26 cellular contexts compared by ENCODE assay signal in the genomic region with DNA sequence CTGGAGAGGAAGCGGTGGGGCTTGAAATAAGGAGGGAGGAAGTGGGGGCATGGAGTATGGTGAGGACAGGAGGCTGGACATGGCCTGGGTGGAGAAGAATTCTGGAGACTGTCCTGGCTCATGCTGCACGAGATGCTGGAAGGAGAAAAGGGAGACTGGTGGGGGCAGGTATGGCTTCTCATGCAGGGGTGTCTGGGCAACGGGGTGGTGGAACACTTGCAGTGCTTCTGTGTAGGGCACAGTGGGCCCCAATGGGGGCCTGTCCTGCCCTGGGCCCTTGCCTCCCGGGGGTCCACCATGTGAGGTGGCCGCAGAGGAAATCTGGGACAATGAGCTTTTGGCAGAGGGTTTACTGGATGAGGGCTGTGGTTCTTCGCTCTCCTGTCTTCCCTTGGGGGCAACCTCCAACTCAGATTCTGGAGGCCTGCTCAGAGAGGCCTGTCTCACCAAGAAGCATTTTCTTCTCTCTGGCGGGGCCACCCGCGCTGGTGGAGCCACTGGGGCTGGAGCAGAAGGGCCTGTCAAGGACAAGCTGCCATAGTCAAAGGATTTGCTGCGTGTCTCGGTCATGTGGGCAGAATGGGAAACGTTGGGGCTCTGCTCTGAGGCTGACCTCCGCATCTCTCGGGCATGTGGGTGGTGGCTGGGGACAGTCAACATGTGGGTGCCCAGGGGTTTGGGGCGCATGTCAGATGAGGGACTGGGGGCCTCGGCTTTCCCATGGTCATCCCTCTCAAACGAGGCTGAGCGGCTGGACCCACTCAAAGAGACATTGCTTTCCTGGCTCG.
DNase-seq lines count a peak whose midpoint lies in the region; ATAC-seq and TF ChIP-seq lines count a peak whose summit lies in the region.
"Had no signal": no experiment of that assay in that cellular context is flagged by ENCODE, and none has a peak within 500 bp of the region (broad histone marks: within the 10 kb centered on the region; RNA-seq: fewer than 3 reads in every experiment).

No MANE protein-coding gene starts in this region.

- H3K4me3 Mint-ChIP-seq in activated naive CD4-positive, alpha-beta T cell treated with anti-CD3 and anti-CD28 coated beads, Interleukin-2, amount 50 U/mL, for 24 hours, result no peak overlapping the region
- no peak overlapping the region for H3K4me3 Mint-ChIP-seq in central memory CD8-positive, alpha-beta T cell
- H3K4me3 Mint-ChIP-seq in stimulated activated naive B cell treated with anti-CD40 and anti-IgM and Interleukin-4, amounts not matched to agents 10 μg/mL and 1 μg/mL and 100 μg/mL, for 72 hours, result no peak overlapping the region

- H4K20me1 ChIP-seq in Loucy (ENCODE audit: insufficient read depth, low read length, poor library complexity, severe bottlenecking), result no peaks in the 10 kb centered on the region

- no peaks in the 10 kb centered on the region for H3K9me2 ChIP-seq in Loucy (replicated peaks; ENCODE audit: low read depth, low read length)

- no peaks in the 10 kb centered on the region for H3K9me3 Mint-ChIP-seq in activated naive CD4-positive, alpha-beta T cell treated with anti-CD3 and anti-CD28 coated beads, Interleukin-2, amount 50 U/mL, for 24 hours
- no peaks in the 10 kb centered on the region for H3K9me3 Mint-ChIP-seq in central memory CD8-positive, alpha-beta T cell
- peaks cover 0 to 2% of the 10 kb centered on the region in 2 donors for H3K9me3 Mint-ChIP-seq in stimulated activated naive B cell treated with anti-CD40 and anti-IgM and Interleukin-4, amounts not matched to agents 10 μg/mL and 1 μg/mL and 100 μg/mL, for 72 hours

- H3K27ac Mint-ChIP-seq in activated naive CD4-positive, alpha-beta T cell treated with anti-CD3 and anti-CD28 coated beads, Interleukin-2, amount 50 U/mL, for 24 hours, result peak overlapping the region; percentile 85
- peak overlapping the region; percentile 83 for H3K27ac Mint-ChIP-seq in central memory CD8-positive, alpha-beta T cell (ENCODE audit: low read depth)
- H3K27ac Mint-ChIP-seq in stimulated activated naive B cell treated with anti-CD40 and anti-IgM and Interleukin-4, amounts not matched to agents 10 μg/mL and 1 μg/mL and 100 μg/mL, for 72 hours, result peak overlapping the region; percentile 51

- no peak for TF ChIP-seq CTCF in Loucy (conservative IDR thresholded peaks at IDR 0.05; ENCODE audit: low read length)

- no peaks in the 10 kb centered on the region for H3K9me3 ChIP-seq in Loucy (ENCODE audit: insufficient read depth, low read depth, low read length)
- H3K9me3 ChIP-seq: testis had no signal

- no peak for ATAC-seq in central memory CD8-positive, alpha-beta T cell (replicated peaks; ENCODE audit: extremely low read depth, poor library complexity, severe bottlenecking)
- ATAC-seq in stimulated activated naive B cell treated with anti-CD40 and anti-IgM and Interleukin-4, amounts not matched to agents 10 μg/mL and 1 μg/mL and 100 μg/mL, for 72 hours (replicated peaks), result no peak
- ATAC-seq in HG02588 (IDR thresholded peaks at IDR 0.05; ENCODE audit: unreplicated experiment), result no peak
- ATAC-seq: HCT116, HepG2, left colon, Panc1 had no signal

- DNase-seq in activated naive CD4-positive, alpha-beta T cell (lab: John Stamatoyannopoulos, UW), result no peak
- DNase-seq in central memory CD8-positive, alpha-beta T cell (ENCODE audit: low spot score in 2 of 2), result no peak
- no peak for DNase-seq in stimulated activated naive B cell treated with anti-CD40 and anti-IgM and Interleukin-4, amounts not matched to agents 10 μg/mL and 1 μg/mL and 100 μg/mL, for 72 hours
- no peak for DNase-seq in activated CD4-positive, CD25-positive, alpha-beta regulatory T cell treated with anti-CD3 and anti-CD28 coated beads, Interleukin-2, amount 50 U/mL, for 72 hours
- DNase-seq: activated CD4-positive, alpha-beta T cell treated with anti-CD3 and anti-CD28 coated beads for 4 hours; activated naive CD4-positive, alpha-beta T cell treated with Interleukin-2 at 50 U/mL for 16 hours; central memory CD4-positive, alpha-beta T cell; DMS 273 treated with DMSO at 0.1 percent for 48 hours; head of caudate nucleus; left colon; mesenchymal stem cell; NCI-H1048; NCI-H187; NCI-H2171 treated with DMSO at 0.1 percent for 48 hours; NCI-H524 treated with DMSO at 0.1 percent for 48 hours; nucleus accumbens; SIG-M5; SW 1271; testis had no signal

- H3K4me3 ChIP-seq in Loucy (ENCODE audit: low read length, poor library complexity, severe bottlenecking), result peak overlapping the region; percentile 27
- H3K4me3 ChIP-seq: skin epidermis, testis had no signal

- no peaks in the 10 kb centered on the region for H3K36me3 ChIP-seq in Loucy (ENCODE audit: insufficient read depth, low read length)

- H3F3A ChIP-seq in Loucy (ENCODE audit: low read depth), result no peaks in the 10 kb centered on the region

- no peaks in the 10 kb centered on the region for H3K27me3 Mint-ChIP-seq in activated naive CD4-positive, alpha-beta T cell treated with anti-CD3 and anti-CD28 coated beads, Interleukin-2, amount 50 U/mL, for 24 hours
- H3K27me3 Mint-ChIP-seq in central memory CD8-positive, alpha-beta T cell, result no peaks in the 10 kb centered on the region
- H3K27me3 Mint-ChIP-seq in stimulated activated naive B cell treated with anti-CD40 and anti-IgM and Interleukin-4, amounts not matched to agents 10 μg/mL and 1 μg/mL and 100 μg/mL, for 72 hours, result no peaks in the 10 kb centered on the region

- peaks cover 22% of the 10 kb centered on the region for H3K4me1 Mint-ChIP-seq in activated naive CD4-positive, alpha-beta T cell treated with anti-CD3 and anti-CD28 coated beads, Interleukin-2, amount 50 U/mL, for 24 hours
- peaks cover 11% of the 10 kb centered on the region for H3K4me1 Mint-ChIP-seq in central memory CD8-positive, alpha-beta T cell
- peaks cover 22 to 25% of the 10 kb centered on the region in 2 donors for H3K4me1 Mint-ChIP-seq in stimulated activated naive B cell treated with anti-CD40 and anti-IgM and Interleukin-4, amounts not matched to agents 10 μg/mL and 1 μg/mL and 100 μg/mL, for 72 hours

- no peaks in the 10 kb centered on the region for H3K79me2 ChIP-seq in Loucy (ENCODE audit: insufficient read depth, low read length)

- no peaks in the 10 kb centered on the region for H3K27me3 ChIP-seq in Loucy (ENCODE audit: insufficient read depth, low read length, poor library complexity, severe bottlenecking)
- H3K27me3 ChIP-seq: testis had no signal

- H3K36me3 Mint-ChIP-seq in activated naive CD4-positive, alpha-beta T cell treated with anti-CD3 and anti-CD28 coated beads, Interleukin-2, amount 50 U/mL, for 24 hours, result peaks cover 16% of the 10 kb centered on the region
- peaks cover 2% of the 10 kb centered on the region for H3K36me3 Mint-ChIP-seq in central memory CD8-positive, alpha-beta T cell (ENCODE audit: insufficient read depth)
- peaks cover 79 to 85% of the 10 kb centered on the region in 2 donors for H3K36me3 Mint-ChIP-seq in stimulated activated naive B cell treated with anti-CD40 and anti-IgM and Interleukin-4, amounts not matched to agents 10 μg/mL and 1 μg/mL and 100 μg/mL, for 72 hours

- H3K4me1 ChIP-seq in Loucy (ENCODE audit: insufficient read depth, low read length, poor library complexity, severe bottlenecking), result peaks cover 7% of the 10 kb centered on the region
- H3K4me1 ChIP-seq: testis had no signal

- peak overlapping the region; percentile 15 for H3K9ac ChIP-seq in Loucy (ENCODE audit: low read depth, low read length, poor library complexity, severe bottlenecking)

- H3K4me2 ChIP-seq in Loucy (ENCODE audit: low read depth, low read length, poor library complexity, severe bottlenecking), result peak overlapping the region; percentile 56

- no peak overlapping the region; the same call in 1 of the 2 replicates for H2AFZ ChIP-seq in Loucy (ENCODE audit: low read length)
